ENCODE assay signal across 1 cellular context in genomic region chr22:37232140-37232998, GRCh38.
TF ChIP-seq lines count a peak whose summit lies in the region.

No MANE protein-coding gene starts in this region.

TF ChIP-seq in IMR-90, 13 proteins besides CTCF, POLR2A, EP300 and RAD21:
- TF ChIP-seq MAZ (IDR thresholded peaks at IDR 0.05; ENCODE audit: borderline replicate concordance, low read depth, low read length) (no peak), SMC3 (IDR thresholded peaks at IDR 0.05; ENCODE audit: low read depth, low read length) (no peak), RCOR1 (IDR thresholded peaks at IDR 0.05; ENCODE audit: insufficient replicate concordance, low read length) (no peak), MAFK (IDR thresholded peaks at IDR 0.05; ENCODE audit: low read depth, low read length) (no peak), NFE2L2 (IDR thresholded peaks at IDR 0.05; ENCODE audit: low read depth, low read length) (no peak)
TF ChIP-seq in IMR-90: peak in this region for 0.
